ENCODE assay signal across 9 cellular contexts in the genomic region with DNA sequence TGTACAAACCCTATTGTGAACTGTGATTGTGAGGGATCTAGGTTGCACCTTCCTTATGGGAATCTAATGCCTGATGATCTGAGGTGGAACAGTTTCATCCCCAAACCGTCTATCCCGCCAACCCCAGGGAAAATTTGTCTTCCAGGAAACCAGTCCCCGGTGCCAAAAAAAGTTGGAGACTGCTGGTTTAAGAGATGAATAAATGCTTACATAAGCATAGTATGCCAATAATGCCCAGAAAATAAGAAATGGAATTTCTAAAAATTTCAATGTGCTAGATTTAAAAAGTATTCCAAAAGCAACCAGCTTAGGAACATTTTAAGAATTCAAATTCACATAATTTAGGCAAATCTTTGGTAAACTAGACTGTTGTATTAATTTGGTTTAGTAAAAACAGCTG. TPM values are rescaled to one million over a fixed set of nuclear protein-coding genes. Genes with fewer than 3 reads are reported as not detected.
"Had no signal": no experiment of that assay in that cellular context is flagged by ENCODE, and none has a peak within 500 bp of the region (broad histone marks: within the 10 kb centered on the region; RNA-seq: fewer than 3 reads in every experiment).

No MANE protein-coding gene starts in this region.

- H3K4me2 ChIP-seq: GM23338 had no signal

- H2AFZ ChIP-seq: GM23338 had no signal

- H3K27ac Mint-ChIP-seq: GM23338, H9 had no signal

- H3K4me3 Mint-ChIP-seq: GM23338, H9 had no signal

- H3K4me3 ChIP-seq: GM23338, K562 had no signal

- H3K9me3 Mint-ChIP-seq: H9 had no signal

- FAIRE-seq: H1, H54, HTR-8/SVneo, K562 had no signal

- ATAC-seq: GM23338, K562 had no signal

- DNase-seq: H9, HCEC 1CT, KG1 had no signal

RNA-seq across cellular contexts. Expression of gene RNU6-8, which starts 5.4 kb away (rescaled TPM):
- total RNA-seq: GM23338, H1, H9, HT-29, K562 had no signal
- polyA plus RNA-seq: H1, K562 had no signal

RNA-seq across cellular contexts. Expression of gene RNU6-7, which starts 6.6 kb away (rescaled TPM):
- total RNA-seq: GM23338, H1, H9, HT-29, K562 had no signal
- polyA plus RNA-seq: H1, K562 had no signal
